Comparison of ENCODE assay signal across 23 cellular contexts in genomic region chr16:6946106-6946505, GRCh38.
DNase-seq lines count a peak whose midpoint lies in the region; TF ChIP-seq lines count a peak whose summit lies in the region.
"Had no signal": no experiment of that assay in that cellular context is flagged by ENCODE, and none has a peak within 500 bp of the region (broad histone marks: within the 10 kb centered on the region; RNA-seq: fewer than 3 reads in every experiment).

No MANE protein-coding gene starts in this region.

- H3K27me3 ChIP-seq in WERI-Rb-1 (ENCODE audit: insufficient read depth, low read depth, severe bottlenecking): no peaks in the 10 kb centered on the region
- H3K27me3 ChIP-seq: BE2C, BLaER1 had no signal

- H3K27ac ChIP-seq in WERI-Rb-1: peak overlapping the region; percentile 87
- H3K27ac ChIP-seq: BLaER1 had no signal

- H3K4me3 ChIP-seq in WERI-Rb-1 (ENCODE audit: low read depth, low read length): no peak overlapping the region
- H3K4me3 ChIP-seq: BLaER1 had no signal

- peak; percentile 38 for DNase-seq in NCI-H82 (lab: John Stamatoyannopoulos, UW)
- no peak for DNase-seq in NCI-H82 treated with DMSO at 0.1 percent for 48 hours (lab: John Stamatoyannopoulos, UW; ENCODE audit: unreplicated experiment)
- DNase-seq in WERI-Rb-1: no peak
- peak; percentile 46 for DNase-seq in cerebellar cortex (ENCODE audit: low spot score)
- no peak for DNase-seq in globus pallidus (ENCODE audit: low spot score)
- DNase-seq in stimulated activated CD4-positive, alpha-beta T cell treated with anti-CD3 and anti-CD28 coated beads, Interleukin-15, amount 100 ng/mL, for 24 hours: no peak
- DNase-seq in NCI-H510A treated with DMSO at 0.1 percent for 48 hours (lab: John Stamatoyannopoulos, UW): no peak
- DNase-seq: 8988T; ACHN; BE2C; C1 segment of cervical spinal cord; CD4-positive, alpha-beta memory T cell; CD4-positive, CD25-positive, alpha-beta regulatory T cell; CD8-positive, alpha-beta memory T cell; COR-L47; DMS 273 treated with DMSO at 0.1 percent for 48 hours; DMS153; DMS53; DMS79; DND-41; EL; GF-D8 had no signal

- peaks cover 9% of the 10 kb centered on the region for H3K9me3 ChIP-seq in WERI-Rb-1 (ENCODE audit: severe bottlenecking)
- H3K9me3 ChIP-seq: BE2C, BLaER1 had no signal

- no peak for TF ChIP-seq CTCF in WERI-Rb-1 (IDR thresholded peaks at IDR 0.05; ENCODE audit: low read depth, low read length)

- no peaks in the 10 kb centered on the region for H3K36me3 ChIP-seq in WERI-Rb-1
- H3K36me3 ChIP-seq: BE2C, BLaER1 had no signal

Comparison
In these comparisons a context has a peak if more than half of its experiments do, and no peak if none do; other contexts are left out.
1. DNase-seq: peak in NCI-H82 (single experiment) and cerebellar cortex (single experiment); none in NCI-H82 treated with DMSO at 0.1 percent for 48 hours (single experiment), WERI-Rb-1 (single experiment), globus pallidus (single experiment), stimulated activated CD4-positive, alpha-beta T cell treated with anti-CD3 and anti-CD28 coated beads, Interleukin-15, amount 100 ng/mL, for 24 hours (single experiment) and NCI-H510A treated with DMSO at 0.1 percent for 48 hours (single experiment).